Comparison of ENCODE assay signal across 1 cellular context in genomic region chr17:31674305-31674704, GRCh38.
TF ChIP-seq lines count a peak whose summit lies in the region.

No MANE protein-coding gene starts in this region.

TF ChIP-seq in IMR-90, 13 proteins besides CTCF, POLR2A, EP300 and RAD21:
- TF ChIP-seq ELK1 (IDR thresholded peaks at IDR 0.05; ENCODE audit: borderline replicate concordance, low read depth, low read length) (no peak), SMC3 (IDR thresholded peaks at IDR 0.05; ENCODE audit: low read depth, low read length) (no peak)
